Comparison of ENCODE assay signal across 20 cellular contexts in the genomic region with DNA sequence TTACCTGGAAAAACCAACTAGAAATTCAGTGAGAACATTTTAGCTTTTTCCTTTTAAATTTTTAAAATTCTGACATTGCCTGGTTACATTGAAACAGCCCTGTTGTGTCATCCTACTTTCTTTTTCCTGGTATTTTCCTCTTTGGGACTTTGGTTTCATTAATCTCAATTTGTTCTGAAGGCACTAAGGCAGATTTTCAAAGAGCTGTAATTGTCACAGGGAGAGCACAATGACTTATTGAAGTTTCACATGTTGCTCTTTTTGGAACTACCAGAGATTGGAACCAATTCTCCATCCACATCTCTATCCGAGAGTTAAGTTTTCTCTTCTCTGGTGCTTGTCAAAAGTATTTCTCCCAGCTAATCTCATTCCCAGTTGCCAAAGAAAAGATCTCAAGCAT.
A peak's percentile ranks its signal among the peaks of the same experiment; 100 is the strongest.
DNase-seq lines count a peak whose midpoint lies in the region; ATAC-seq and TF ChIP-seq lines count a peak whose summit lies in the region.
"Had no signal": no experiment of that assay in that cellular context is flagged by ENCODE, and none has a peak within 500 bp of the region (broad histone marks: within the 10 kb centered on the region; RNA-seq: fewer than 3 reads in every experiment).

No MANE protein-coding gene starts in this region.

- ATAC-seq in SK-N-SH treated with all-trans-retinoic acid at 6 μM for 48 hours, result no peak
- no peak for ATAC-seq in gastroesophageal sphincter
- ATAC-seq: GM23338, PC-3 had no signal

- H3K4me3 ChIP-seq in SK-N-SH (ENCODE audit: low read depth in 2 of 2, low read length in 1 of 2) (no peak overlapping the region), gastroesophageal sphincter (no peak overlapping the region), thyroid gland (replicated peaks in 1 of 3) (no peak overlapping the region), endodermal cell (ENCODE audit: low read length) (no peak overlapping the region)
- H3K4me3 ChIP-seq: GM23338 had no signal

- H3K36me3 ChIP-seq in SK-N-SH (replicated peaks in 1 of 2; ENCODE audit: control insufficient read depth in 1 of 2, insufficient read depth in 2 of 2, low read length in 1 of 2), result no peaks in the 10 kb centered on the region
- no peaks in the 10 kb centered on the region for H3K36me3 ChIP-seq in gastroesophageal sphincter
- H3K36me3 ChIP-seq in thyroid gland, result no peaks in the 10 kb centered on the region
- no peaks in the 10 kb centered on the region for H3K36me3 ChIP-seq in endodermal cell (ENCODE audit: control insufficient read depth, insufficient read depth, low read length)

- H3K4me1 ChIP-seq in SK-N-SH (ENCODE audit: control insufficient read depth in 1 of 2, insufficient read depth in 2 of 2, low read depth in 1 of 2, low read length in 1 of 2) (peaks cover 18 to 23% of the 10 kb centered on the region in 2 experiments), gastroesophageal sphincter (peaks cover 17 to 72% (median 25%) of the 10 kb centered on the region in 3 donors), thyroid gland (peaks cover 53 to 63% of the 10 kb centered on the region in 2 donors), endodermal cell (ENCODE audit: control insufficient read depth, insufficient read depth, low read length) (peaks cover 4% of the 10 kb centered on the region)

- intact Hi-C loops in thyroid gland (cut with DNase I), result loop anchor here (5.0 kb wide), 1 partner anchor 48 kb away; no protein-coding TSS in a partner anchor

- TF ChIP-seq CTCF in SK-N-SH (IDR thresholded peaks at IDR 0.05), result no peak
- TF ChIP-seq CTCF in gastroesophageal sphincter (IDR thresholded peaks at IDR 0.05), result no peak
- TF ChIP-seq CTCF in nephron (IDR thresholded peaks at IDR 0.05; ENCODE audit: unreplicated experiment in 3 of 3), result no peak
- TF ChIP-seq CTCF in thyroid gland (IDR thresholded peaks at IDR 0.05), result no peak
- TF ChIP-seq CTCF in endodermal cell (conservative IDR thresholded peaks at IDR 0.05), result no peak

- CTCF ChIA-PET in SK-N-SH (lab: Yijun Ruan, JAX), result interaction anchor here (0.6 kb wide), 1 partner anchor 22 kb away, joined by 3 read pairs; no protein-coding TSS in a partner anchor

- DNase-seq in SK-N-SH, result no peak
- DNase-seq in thyroid gland, result no peak
- DNase-seq in HuH-7 (ENCODE audit: low spot score), result no peak
- DNase-seq in endodermal cell, result no peak
- DNase-seq in iPS-NIHi7 (ENCODE audit: extremely low spot score), result no peak
- DNase-seq: Calu3; CD4-positive, alpha-beta memory T cell; DMS53; KBM-7; NCI-H1436; NCI-H2029; NCI-H2171; NCI-H446; NCI-H774; PC-3 had no signal

- no peaks in the 10 kb centered on the region for H3K9me3 ChIP-seq in SK-N-SH
- H3K9me3 ChIP-seq in gastroesophageal sphincter, result no peaks in the 10 kb centered on the region
- no peaks in the 10 kb centered on the region for H3K9me3 ChIP-seq in thyroid gland
- H3K9me3 ChIP-seq in endodermal cell (ENCODE audit: control insufficient read depth, low read length), result no peaks in the 10 kb centered on the region

- POLR2A ChIA-PET in SK-N-SH (lab: Yijun Ruan, JAX), result no interaction called here

- H3K27ac Mint-ChIP-seq in nephron (peak overlapping the region; percentile 70 to 87 (median 82)), endodermal cell (no peak overlapping the region)
- H3K27ac Mint-ChIP-seq: CD4-positive, alpha-beta memory T cell; GM23338 had no signal

- no peaks in the 10 kb centered on the region for H3K9me2 ChIP-seq in SK-N-SH

- TF ChIP-seq EP300 in SK-N-SH (IDR thresholded peaks at IDR 0.05; ENCODE audit: borderline replicate concordance in 1 of 2, low read depth in 1 of 2, low read length in 1 of 2) (no peak), gastroesophageal sphincter (IDR thresholded peaks at IDR 0.05) (no peak)

- TF ChIP-seq RAD21 in SK-N-SH (IDR thresholded peaks at IDR 0.05; ENCODE audit: low read length), result no peak

- H3K27ac ChIP-seq in SK-N-SH (ENCODE audit: low read depth in 2 of 2, low read length in 1 of 2) (no peak overlapping the region), gastroesophageal sphincter (peak overlapping the region; percentile 43 to 85 (median 76)), thyroid gland (peak overlapping the region in 2 of 3 donors; percentile 88), endodermal cell (ENCODE audit: low read depth, low read length) (no peak overlapping the region)
- H3K27ac ChIP-seq: 22Rv1 had no signal

- H3K27me3 Mint-ChIP-seq in nephron (ENCODE audit: low read depth) (no peaks in the 10 kb centered on the region), endodermal cell (ENCODE audit: insufficient read depth) (no peaks in the 10 kb centered on the region)
- H3K27me3 Mint-ChIP-seq: CD4-positive, alpha-beta memory T cell had no signal

- H3K9me3 Mint-ChIP-seq in nephron, result no peaks in the 10 kb centered on the region
- no peaks in the 10 kb centered on the region for H3K9me3 Mint-ChIP-seq in endodermal cell
- H3K9me3 Mint-ChIP-seq: CD4-positive, alpha-beta memory T cell; GM23338 had no signal

- peaks cover 28% of the 10 kb centered on the region for H3F3A ChIP-seq in SK-N-SH (replicated peaks; ENCODE audit: insufficient read depth)

- H3K4me1 Mint-ChIP-seq in nephron, result peaks cover 63% of the 10 kb centered on the region
- H3K4me1 Mint-ChIP-seq in endodermal cell, result peaks cover 32% of the 10 kb centered on the region

- WGBS in SK-N-SH (ENCODE audit: low lambda C conversion rate), result 94% methylated on average over 1 of the region's 1 CpG
- 0 to 38% methylated on average over 1 of the region's 1 CpG for WGBS in gastroesophageal sphincter (ENCODE audit: low coverage in 1 of 2), 2 donors
- 19 to 32% methylated on average over 1 of the region's 1 CpG for WGBS in thyroid gland, 2 donors
- 86 to 97% methylated on average over 1 of the region's 1 CpG for WGBS in endodermal cell (ENCODE audit: insufficient coverage in 1 of 2, insufficient read length in 1 of 2), 2 experiments

- no peaks in the 10 kb centered on the region for H3K79me2 ChIP-seq in SK-N-SH (ENCODE audit: insufficient read depth)

- no peak overlapping the region for H2AFZ ChIP-seq in SK-N-SH (ENCODE audit: low read depth)

- no peak overlapping the region for H3K4me2 ChIP-seq in SK-N-SH

- no peaks in the 10 kb centered on the region for H4K20me1 ChIP-seq in SK-N-SH (ENCODE audit: insufficient read depth)

- H3K27me3 ChIP-seq in SK-N-SH (ENCODE audit: insufficient read depth) (no peaks in the 10 kb centered on the region), gastroesophageal sphincter (no peaks in the 10 kb centered on the region), thyroid gland (no peaks in the 10 kb centered on the region), endodermal cell (ENCODE audit: control insufficient read depth, insufficient read depth, low read length, poor library complexity, severe bottlenecking) (no peaks in the 10 kb centered on the region)

- H3K4me3 Mint-ChIP-seq in nephron (no peak overlapping the region), endodermal cell (no peak overlapping the region)
- H3K4me3 Mint-ChIP-seq: CD4-positive, alpha-beta memory T cell; GM23338 had no signal

- H3K9ac ChIP-seq in SK-N-SH (no peak overlapping the region), endodermal cell (ENCODE audit: extremely low read depth, low read length, poor library complexity, severe bottlenecking) (no peak overlapping the region)

- TF ChIP-seq POLR2A in gastroesophageal sphincter (IDR thresholded peaks at IDR 0.05) (no peak), thyroid gland (IDR thresholded peaks at IDR 0.05) (no peak)

- no peaks in the 10 kb centered on the region for H3K36me3 Mint-ChIP-seq in nephron (ENCODE audit: low read depth)
- H3K36me3 Mint-ChIP-seq in endodermal cell (ENCODE audit: low read depth), result no peaks in the 10 kb centered on the region
- H3K36me3 Mint-ChIP-seq: CD4-positive, alpha-beta memory T cell had no signal

TF ChIP-seq in SK-N-SH treated with all-trans-retinoic acid at 6 μM for 48 hours, 23 proteins besides CTCF, POLR2A, EP300 and RAD21:
- TF ChIP-seq TOX (CRISPR knock-in tag; IDR thresholded peaks at IDR 0.05; ENCODE audit: borderline replicate concordance) (peak; percentile 4; the same call in 1 of the 2 replicates), PPARA (CRISPR knock-in tag; IDR thresholded peaks at IDR 0.05; ENCODE audit: borderline replicate concordance) (no peak)

TF ChIP-seq in SK-N-SH, 30 proteins besides CTCF, POLR2A, EP300 and RAD21 (continues in another document):
- TF ChIP-seq MXI1 (IDR thresholded peaks at IDR 0.05; ENCODE audit: low read depth, low read length), result no peak
- no peak for TF ChIP-seq USF2 (IDR thresholded peaks at IDR 0.05; ENCODE audit: borderline replicate concordance, low read depth, low read length)
- TF ChIP-seq FOSL2 (IDR thresholded peaks at IDR 0.05; ENCODE audit: borderline replicate concordance, low read depth), result no peak
- no peak for TF ChIP-seq FOXJ3 (CRISPR knock-in tag; IDR thresholded peaks at IDR 0.05)
- no peak for TF ChIP-seq GATA2 (CRISPR knock-in tag; IDR thresholded peaks at IDR 0.05)
- TF ChIP-seq, protein P1, sequence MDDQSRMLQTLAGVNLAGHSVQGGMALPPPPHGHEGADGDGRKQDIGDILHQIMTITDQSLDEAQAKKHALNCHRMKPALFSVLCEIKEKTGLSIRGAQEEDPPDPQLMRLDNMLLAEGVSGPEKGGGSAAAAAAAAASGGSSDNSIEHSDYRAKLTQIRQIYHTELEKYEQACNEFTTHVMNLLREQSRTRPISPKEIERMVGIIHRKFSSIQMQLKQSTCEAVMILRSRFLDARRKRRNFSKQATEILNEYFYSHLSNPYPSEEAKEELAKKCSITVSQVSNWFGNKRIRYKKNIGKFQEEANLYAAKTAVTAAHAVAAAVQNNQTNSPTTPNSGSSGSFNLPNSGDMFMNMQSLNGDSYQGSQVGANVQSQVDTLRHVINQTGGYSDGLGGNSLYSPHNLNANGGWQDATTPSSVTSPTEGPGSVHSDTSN (IDR thresholded peaks at IDR 0.05), result no peak
- no peak for TF ChIP-seq MEF2A (IDR thresholded peaks at IDR 0.05; ENCODE audit: borderline replicate concordance, low read depth)
- no peak for TF ChIP-seq NRF1 (IDR thresholded peaks at IDR 0.05; ENCODE audit: low read depth, low read length)
- no peak for TF ChIP-seq GABPA (IDR thresholded peaks at IDR 0.05; ENCODE audit: low read depth)
- no peak for TF ChIP-seq POLR2AphosphoS5 (IDR thresholded peaks at IDR 0.05; ENCODE audit: low read depth, low read length)
- no peak for TF ChIP-seq CHD2 (IDR thresholded peaks at IDR 0.05; ENCODE audit: low read length, partially characterized antibody)
- TF ChIP-seq, protein P2, sequence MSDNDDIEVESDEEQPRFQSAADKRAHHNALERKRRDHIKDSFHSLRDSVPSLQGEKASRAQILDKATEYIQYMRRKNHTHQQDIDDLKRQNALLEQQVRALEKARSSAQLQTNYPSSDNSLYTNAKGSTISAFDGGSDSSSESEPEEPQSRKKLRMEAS (IDR thresholded peaks at IDR 0.05; ENCODE audit: low read depth), result no peak

Comparison
In these comparisons a context has a peak if more than half of its experiments do, and no peak if none do; other contexts are left out.
1. H3K27ac ChIP-seq: peak in gastroesophageal sphincter (4 of 4) and thyroid gland (2 of 3); none in SK-N-SH (0 of 2) and endodermal cell (single experiment).